Comparison of ENCODE assay signal across 9 cellular contexts in genomic region chr1:167121375-167122120, GRCh38. TPM values are rescaled to one million over a fixed set of nuclear protein-coding genes. Genes with fewer than 3 reads are reported as not detected.
A peak's percentile ranks its signal among the peaks of the same experiment; 100 is the strongest.
DNase-seq lines count a peak whose midpoint lies in the region; ATAC-seq, FAIRE-seq and TF ChIP-seq lines count a peak whose summit lies in the region.
"Had no signal": no experiment of that assay in that cellular context is flagged by ENCODE, and none has a peak within 500 bp of the region (broad histone marks: within the 10 kb centered on the region; RNA-seq: fewer than 3 reads in every experiment).

No MANE protein-coding gene starts in this region.

- peak overlapping the region in 3 of 7 donors; percentile 22 to 60 (median 36) for H3K27ac Mint-ChIP-seq in CD4-positive, alpha-beta memory T cell
- no peak overlapping the region for H3K27ac Mint-ChIP-seq in activated naive CD8-positive, alpha-beta T cell
- H3K27ac Mint-ChIP-seq in progenitor cell of endocrine pancreas (peak overlapping the region; percentile 39), Caco-2 (ENCODE audit: unreplicated experiment) (no peak overlapping the region)

- H3K27me3 ChIP-seq in CD4-positive, alpha-beta memory T cell (ENCODE audit: insufficient read depth, low read length): no peaks in the 10 kb centered on the region
- H3K27me3 ChIP-seq in heart left ventricle: peaks cover 0 to 7% (median 0%) of the 10 kb centered on the region in 9 donors
- no peaks in the 10 kb centered on the region for H3K27me3 ChIP-seq in Caco-2 (replicated peaks; ENCODE audit: control insufficient read depth, insufficient read depth, low read length)

- TF ChIP-seq CTCF in heart left ventricle (IDR thresholded peaks at IDR 0.05) (no peak), progenitor cell of endocrine pancreas (IDR thresholded peaks at IDR 0.05; ENCODE audit: unreplicated experiment) (no peak), Caco-2 (IDR thresholded peaks at IDR 0.05; ENCODE audit: insufficient read depth in 1 of 2, low read depth in 1 of 2, low read length in 1 of 2, severe bottlenecking in 1 of 2, unreplicated experiment in 1 of 2) (no peak)

- H3K27me3 Mint-ChIP-seq in CD4-positive, alpha-beta memory T cell: peaks cover 1 to 7% of the 10 kb centered on the region in 2 donors
- H3K27me3 Mint-ChIP-seq in activated naive CD8-positive, alpha-beta T cell: peaks cover 6% of the 10 kb centered on the region
- H3K27me3 Mint-ChIP-seq in progenitor cell of endocrine pancreas: peaks cover 56% of the 10 kb centered on the region
- peaks cover 10% of the 10 kb centered on the region for H3K27me3 Mint-ChIP-seq in Caco-2 (ENCODE audit: insufficient read depth, unreplicated experiment)

- CTCF ChIA-PET in CD4-positive, alpha-beta memory T cell (lab: Charles Lee; ENCODE audit: partially characterized antibody): interaction anchor here (0.9 to 10.1 kb wide), 9 partner anchors 13 to 418 kb away, joined by 3 to 183 read pairs (median 4); no protein-coding TSS in a partner anchor
- CTCF ChIA-PET in Caco-2 (lab: Charles Lee): no interaction called here

- H3K4me1 Mint-ChIP-seq in CD4-positive, alpha-beta memory T cell: peaks cover 0 to 12% (median 3%) of the 10 kb centered on the region in 4 donors
- peaks cover 5% of the 10 kb centered on the region for H3K4me1 Mint-ChIP-seq in activated naive CD8-positive, alpha-beta T cell (ENCODE audit: low read depth)
- H3K4me1 Mint-ChIP-seq in progenitor cell of endocrine pancreas (ENCODE audit: low read depth): peaks cover 2% of the 10 kb centered on the region
- H3K4me1 Mint-ChIP-seq in Caco-2 (ENCODE audit: low read depth, unreplicated experiment): peaks cover 13% of the 10 kb centered on the region

- ATAC-seq in heart left ventricle: peak; percentile 6 to 42 (median 21)

- H3K4me3 Mint-ChIP-seq in CD4-positive, alpha-beta memory T cell: peak overlapping the region; percentile 78 to 93 (median 86)
- H3K4me3 Mint-ChIP-seq in activated naive CD8-positive, alpha-beta T cell: peak overlapping the region; percentile 84
- H3K4me3 Mint-ChIP-seq in progenitor cell of endocrine pancreas (ENCODE audit: low read depth) (peak overlapping the region; percentile 77), Caco-2 (ENCODE audit: unreplicated experiment) (no peak overlapping the region)

- intact Hi-C loops in CD4-positive, alpha-beta memory T cell (cut with micrococcal nuclease): loop anchor here (1.0 kb wide), 1 partner anchor 211 kb away; no protein-coding TSS in a partner anchor
- intact Hi-C loops in heart left ventricle (cut with DNase I) (loop anchor here in 1 of 10 donors (10.0 kb wide), 1 partner anchor 83 kb away; no protein-coding TSS in a partner anchor), Caco-2 (cut with micrococcal nuclease; ENCODE audit: unreplicated experiment) (loop anchor here (5.0 kb wide), 1 partner anchor 101 kb away; the partner anchor contains the start of gene POU2F1)

- no TSS peak for BruUV-seq in Caco-2 (replicated peaks; lab: Mats Ljungman, UMichigan)

- peaks cover 7% of the 10 kb centered on the region for H3K4me1 ChIP-seq in CD4-positive, alpha-beta memory T cell (ENCODE audit: insufficient read depth, low read length)
- H3K4me1 ChIP-seq in heart left ventricle (peaks cover 0 to 23% (median 5%) of the 10 kb centered on the region in 12 donors), Caco-2 (no peaks in the 10 kb centered on the region)

- 24 to 56% (median 34%) methylated on average over 34 to 47 of the region's 47 CpGs for WGBS in heart left ventricle, 4 donors

- peak in 4 of 5 donors; percentile 18 to 40 (median 27) for DNase-seq in CD4-positive, alpha-beta memory T cell
- DNase-seq in NCI-H510A treated with DMSO at 0.1 percent for 48 hours (lab: John Stamatoyannopoulos, UW) (peak; percentile 16), heart left ventricle (peak in 4 of 5 donors; percentile 33 to 66 (median 39)), progenitor cell of endocrine pancreas (ENCODE audit: low spot score, unreplicated experiment) (peak; percentile 23), GM19239 (ENCODE audit: insufficient read length, low spot score) (no peak), NCI-H1105 treated with DMSO at 0.1 percent for 48 hours (lab: John Stamatoyannopoulos, UW) (no peak), Caco-2 (no peak)

- POLR2A ChIA-PET in CD4-positive, alpha-beta memory T cell (lab: Charles Lee; ENCODE audit: partially characterized antibody): interaction anchor here (0.7 to 2.6 kb wide), 6 partner anchors 12 to 98 kb away, joined by 3 to 10 read pairs (median 5); partner anchors contain the start of gene GPA33
- POLR2A ChIA-PET in Caco-2 (lab: Charles Lee): no interaction called here

- no peaks in the 10 kb centered on the region for H3K36me3 ChIP-seq in CD4-positive, alpha-beta memory T cell (ENCODE audit: insufficient read depth, low read length)
- H3K36me3 ChIP-seq in heart left ventricle: peaks cover 0 to 95% (median 26%) of the 10 kb centered on the region in 9 donors
- H3K36me3 ChIP-seq in Caco-2 (ENCODE audit: control insufficient read depth, insufficient read depth, low read length): no peaks in the 10 kb centered on the region

- FAIRE-seq in GM19239 (lab: Jason Lieb, UNC): no peak
- FAIRE-seq: GM18507 had no signal

- no peak overlapping the region for H3K27ac ChIP-seq in CD4-positive, alpha-beta memory T cell (ENCODE audit: low read depth, low read length)
- H3K27ac ChIP-seq in heart left ventricle: no peak overlapping the region

- no peaks in the 10 kb centered on the region for H3K36me3 Mint-ChIP-seq in CD4-positive, alpha-beta memory T cell
- H3K36me3 Mint-ChIP-seq in activated naive CD8-positive, alpha-beta T cell: no peaks in the 10 kb centered on the region
- H3K36me3 Mint-ChIP-seq in progenitor cell of endocrine pancreas (ENCODE audit: insufficient read depth) (no peaks in the 10 kb centered on the region), Caco-2 (ENCODE audit: insufficient read depth, unreplicated experiment) (no peaks in the 10 kb centered on the region)

- TF ChIP-seq POLR2A in heart left ventricle (IDR thresholded peaks at IDR 0.05): no peak

- no peaks in the 10 kb centered on the region for H3K9me3 ChIP-seq in CD4-positive, alpha-beta memory T cell (ENCODE audit: control insufficient read depth in 1 of 2, low read length in 2 of 2)
- H3K9me3 ChIP-seq in heart left ventricle (no peaks in the 10 kb centered on the region), Caco-2 (no peaks in the 10 kb centered on the region)

- no peaks in the 10 kb centered on the region for H3K9me3 Mint-ChIP-seq in CD4-positive, alpha-beta memory T cell
- H3K9me3 Mint-ChIP-seq in activated naive CD8-positive, alpha-beta T cell (ENCODE audit: low read depth): no peaks in the 10 kb centered on the region
- no peaks in the 10 kb centered on the region for H3K9me3 Mint-ChIP-seq in progenitor cell of endocrine pancreas (ENCODE audit: low read depth)
- H3K9me3 Mint-ChIP-seq in Caco-2 (ENCODE audit: unreplicated experiment): no peaks in the 10 kb centered on the region

- peak overlapping the region; percentile 47 to 49 for H3K4me3 ChIP-seq in CD4-positive, alpha-beta memory T cell (ENCODE audit: low read length in 2 of 2)
- H3K4me3 ChIP-seq in heart left ventricle (peak overlapping the region in 8 of 12 donors; percentile 11 to 49 (median 26)), Caco-2 (ENCODE audit: low read depth, low read length) (no peak overlapping the region)

RNA-seq across cellular contexts. Expression of gene STYXL2, which starts 27.7 kb away (rescaled TPM):
- total RNA-seq in CD4-positive, alpha-beta memory T cell: not detected
- not detected for polyA plus RNA-seq in CD4-positive, alpha-beta memory T cell
- total RNA-seq in heart left ventricle (100 to 1,000 TPM; 108 to 329 (median 163) TPM), progenitor cell of endocrine pancreas (0.09 TPM in 1 of 2 replicates, not detected in the other), Caco-2 (2022) (not detected in 2 replicates)
- 10 to 100 TPM; 55.0 to 77.1 TPM for polyA plus RNA-seq in heart left ventricle

RNA-seq across cellular contexts. Expression of gene GPA33, which starts 31.4 kb away (rescaled TPM):
- 10 to 100 TPM; 21.2 to 21.6 TPM for total RNA-seq in CD4-positive, alpha-beta memory T cell
- polyA plus RNA-seq in CD4-positive, alpha-beta memory T cell: 10 to 100 TPM; 24.2 to 33.5 TPM
- total RNA-seq in heart left ventricle (1 to 10 TPM in 5 of 9 donors, under 1 TPM in 3, not detected in 1; 0.50 to 3.6 (median 1.4) TPM), progenitor cell of endocrine pancreas (not detected in 2 replicates), Caco-2 (2022) (not detected in 2 replicates)
- polyA plus RNA-seq in heart left ventricle: under 1 TPM; 0.15 to 0.88 TPM

Comparison
In these comparisons a context has a peak if more than half of its experiments do, and no peak if none do; other contexts are left out.
1. DNase-seq: peak in CD4-positive, alpha-beta memory T cell (4 of 5), NCI-H510A treated with DMSO at 0.1 percent for 48 hours (single experiment), heart left ventricle (4 of 5) and progenitor cell of endocrine pancreas (single experiment); none in GM19239 (single experiment), NCI-H1105 treated with DMSO at 0.1 percent for 48 hours (single experiment) and Caco-2 (0 of 2).
2. RNA of gene STYXL2, which starts 27.7 kb away (total RNA-seq): 108 to 329 TPM in heart left ventricle; 0.09 TPM in progenitor cell of endocrine pancreas, not detected in Caco-2 and not detected in CD4-positive, alpha-beta memory T cell; every median in the first group is over 100 times any median in the second.
3. RNA of gene GPA33, which starts 31.4 kb away (total RNA-seq): 21.2 to 21.6 TPM in CD4-positive, alpha-beta memory T cell; 0.50 to 3.6 TPM in heart left ventricle, not detected in progenitor cell of endocrine pancreas and not detected in Caco-2; every median in the first group is over 4 times any median in the second.